Comparison of ENCODE assay signal across 9 cellular contexts in genomic region chr6:4101298-4101697, GRCh38. TPM values are rescaled to one million over a fixed set of nuclear protein-coding genes. Genes with fewer than 3 reads are reported as not detected.
"Had no signal": no experiment of that assay in that cellular context is flagged by ENCODE, and none has a peak within 500 bp of the region (broad histone marks: within the 10 kb centered on the region; RNA-seq: fewer than 3 reads in every experiment).

No MANE protein-coding gene starts in this region.

- ATAC-seq: GM12878 had no signal

- FAIRE-seq: G401.6, GM12878, GM12891, GM12892, GM18507, GM19239 had no signal

- H3K4me3 ChIP-seq: GM12878 had no signal

- DNase-seq: GDM1, GF-D8 had no signal

RNA-seq across cellular contexts. Expression of gene FAM217A, which starts 22.4 kb away (rescaled TPM):
- total RNA-seq: G401, GM12878 had no signal
